ENCODE assay signal across 1 cellular context in genomic region chr14:69034612-69035262, GRCh38.
TF ChIP-seq lines count a peak whose summit lies in the region.

No MANE protein-coding gene starts in this region.

TF ChIP-seq in A549, 52 proteins besides CTCF, POLR2A, EP300 and RAD21 (continued from another document):
- TF ChIP-seq, protein P1, sequence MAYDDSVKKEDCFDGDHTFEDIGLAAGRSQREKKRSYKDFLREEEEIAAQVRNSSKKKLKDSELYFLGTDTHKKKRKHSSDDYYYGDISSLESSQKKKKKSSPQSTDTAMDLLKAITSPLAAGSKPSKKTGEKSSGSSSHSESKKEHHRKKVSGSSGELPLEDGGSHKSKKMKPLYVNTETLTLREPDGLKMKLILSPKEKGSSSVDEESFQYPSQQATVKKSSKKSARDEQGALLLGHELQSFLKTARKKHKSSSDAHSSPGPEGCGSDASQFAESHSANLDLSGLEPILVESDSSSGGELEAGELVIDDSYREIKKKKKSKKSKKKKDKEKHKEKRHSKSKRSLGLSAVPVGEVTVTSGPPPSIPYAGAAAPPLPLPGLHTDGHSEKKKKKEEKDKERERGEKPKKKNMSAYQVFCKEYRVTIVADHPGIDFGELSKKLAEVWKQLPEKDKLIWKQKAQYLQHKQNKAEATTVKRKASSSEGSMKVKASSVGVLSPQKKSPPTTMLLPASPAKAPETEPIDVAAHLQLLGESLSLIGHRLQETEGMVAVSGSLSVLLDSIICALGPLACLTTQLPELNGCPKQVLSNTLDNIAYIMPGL (CRISPR knock-in tag; IDR thresholded peaks at IDR 0.05; ENCODE audit: borderline replicate concordance), result no peak
- TF ChIP-seq ESRRA (IDR thresholded peaks at IDR 0.05; ENCODE audit: borderline replicate concordance, low read length) (no peak), MYC (IDR thresholded peaks at IDR 0.05; ENCODE audit: borderline replicate concordance, low read length) (no peak), HDAC2 (IDR thresholded peaks at IDR 0.05) (no peak), ZNF302 (CRISPR knock-in tag; IDR thresholded peaks at IDR 0.05) (no peak), HEYL (CRISPR knock-in tag; IDR thresholded peaks at IDR 0.05) (no peak), ZSCAN20 (CRISPR knock-in tag; IDR thresholded peaks at IDR 0.05) (no peak), JUNB (IDR thresholded peaks at IDR 0.05) (no peak)
- TF ChIP-seq, protein P2, sequence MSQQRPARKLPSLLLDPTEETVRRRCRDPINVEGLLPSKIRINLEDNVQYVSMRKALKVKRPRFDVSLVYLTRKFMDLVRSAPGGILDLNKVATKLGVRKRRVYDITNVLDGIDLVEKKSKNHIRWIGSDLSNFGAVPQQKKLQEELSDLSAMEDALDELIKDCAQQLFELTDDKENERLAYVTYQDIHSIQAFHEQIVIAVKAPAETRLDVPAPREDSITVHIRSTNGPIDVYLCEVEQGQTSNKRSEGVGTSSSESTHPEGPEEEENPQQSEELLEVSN (IDR thresholded peaks at IDR 0.05; ENCODE audit: borderline replicate concordance, low read depth), result no peak
